ENCODE assay signal across 8 cellular contexts in the genomic region with DNA sequence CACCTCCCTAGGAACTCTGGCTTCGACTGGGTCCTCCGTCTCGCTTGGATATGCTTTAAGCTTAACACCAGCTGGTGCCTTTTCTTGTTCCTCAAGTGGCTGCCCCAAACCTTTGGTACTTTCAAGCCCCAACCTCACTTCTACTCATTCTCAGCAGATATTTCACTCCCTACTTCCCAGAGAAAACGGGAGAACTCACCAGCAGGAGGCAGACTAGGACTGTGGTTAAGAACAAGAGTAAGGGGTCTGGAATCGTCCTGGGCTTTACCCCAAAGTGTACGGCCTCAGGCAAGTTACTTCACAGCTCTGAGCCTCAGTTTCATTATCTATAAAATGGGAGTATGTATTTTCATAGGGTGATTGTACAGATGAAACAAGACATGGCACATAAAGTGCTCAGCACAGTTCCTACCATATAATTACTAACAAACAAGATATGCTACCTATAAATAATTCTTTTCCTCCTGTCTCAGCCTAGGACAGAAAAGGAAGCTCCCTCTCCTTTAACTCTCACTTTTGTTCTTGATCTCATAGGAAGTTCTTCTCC. TPM values are rescaled to one million over a fixed set of nuclear protein-coding genes. Genes with fewer than 3 reads are reported as not detected.
DNase-seq lines count a peak whose midpoint lies in the region; ATAC-seq and TF ChIP-seq lines count a peak whose summit lies in the region.

No MANE protein-coding gene starts in this region.

- no peak overlapping the region for H3K4me3 Mint-ChIP-seq in T-helper 17 cell
- H3K4me3 Mint-ChIP-seq in activated CD4-positive, alpha-beta memory T cell treated with anti-CD3 and anti-CD28 coated beads for 36 hours: no peak overlapping the region
- no peak overlapping the region for H3K4me3 Mint-ChIP-seq in activated T-helper 1 cell treated with anti-CD3 and anti-CD28 coated beads, Interleukin-12 subunit alpha, Interleukin-12 subunit beta, Interleukin-2, Interleukin-4 antibody, amounts not matched to agents 30 ng/mL and 10 ng/mL and 1 ng/mL, durations not matched to agents 14 hours and 24 hours and 36 hours

- H3K4me3 ChIP-seq in A673 (ENCODE audit: low read depth, low read length, poor library complexity, severe bottlenecking) (no peak overlapping the region), SK-N-MC (no peak overlapping the region), cardiac muscle cell (no peak overlapping the region)

- H3K27me3 Mint-ChIP-seq in T-helper 17 cell: peaks cover 45% of the 10 kb centered on the region
- H3K27me3 Mint-ChIP-seq in activated CD4-positive, alpha-beta memory T cell treated with anti-CD3 and anti-CD28 coated beads for 36 hours: peaks cover 32% of the 10 kb centered on the region
- H3K27me3 Mint-ChIP-seq in activated T-helper 1 cell treated with anti-CD3 and anti-CD28 coated beads, Interleukin-12 subunit alpha, Interleukin-12 subunit beta, Interleukin-2, Interleukin-4 antibody, amounts not matched to agents 30 ng/mL and 10 ng/mL and 1 ng/mL, durations not matched to agents 14 hours and 24 hours and 36 hours (ENCODE audit: insufficient read depth): peaks cover 23% of the 10 kb centered on the region

- peaks cover 2% of the 10 kb centered on the region for H3K36me3 Mint-ChIP-seq in T-helper 17 cell (ENCODE audit: low read depth)
- H3K36me3 Mint-ChIP-seq in activated CD4-positive, alpha-beta memory T cell treated with anti-CD3 and anti-CD28 coated beads for 36 hours: no peaks in the 10 kb centered on the region
- no peaks in the 10 kb centered on the region for H3K36me3 Mint-ChIP-seq in activated T-helper 1 cell treated with anti-CD3 and anti-CD28 coated beads, Interleukin-12 subunit alpha, Interleukin-12 subunit beta, Interleukin-2, Interleukin-4 antibody, amounts not matched to agents 30 ng/mL and 10 ng/mL and 1 ng/mL, durations not matched to agents 14 hours and 24 hours and 36 hours (ENCODE audit: low read depth)

- in situ Hi-C loops in GM13977 (cut with MboI; ENCODE audit: low pct_unique_long_range_greater_than_20kb, low sequenced_read_pairs, unreplicated experiment): no loop called here

- no peak overlapping the region for H3K9ac ChIP-seq in SK-N-MC (ENCODE audit: insufficient read length)

- peaks cover 8% of the 10 kb centered on the region for H3K9me3 ChIP-seq in A673 (ENCODE audit: low read depth, low read length, poor library complexity, severe bottlenecking)
- no peaks in the 10 kb centered on the region for H3K9me3 ChIP-seq in SK-N-MC (ENCODE audit: low read depth, low read length)
- no peaks in the 10 kb centered on the region for H3K9me3 ChIP-seq in cardiac muscle cell (ENCODE audit: low read depth)
- H3K9me3 ChIP-seq in T-helper 17 cell (ENCODE audit: control insufficient read depth, low read length, poor library complexity, severe bottlenecking): no peaks in the 10 kb centered on the region

- POLR2A ChIA-PET in A673 (lab: Charles Lee; ENCODE audit: low non-redundant PET): no interaction called here
- POLR2A ChIA-PET in activated CD4-positive, alpha-beta memory T cell treated with anti-CD3 and anti-CD28 coated beads for 36 hours (lab: Charles Lee): no interaction called here

- no peak overlapping the region for H3K27ac ChIP-seq in A673 (ENCODE audit: low read depth, low read length, poor library complexity, severe bottlenecking)
- H3K27ac ChIP-seq in SK-N-MC: no peak overlapping the region
- no peak overlapping the region for H3K27ac ChIP-seq in cardiac muscle cell

- H3K27ac Mint-ChIP-seq in T-helper 17 cell: no peak overlapping the region
- H3K27ac Mint-ChIP-seq in activated CD4-positive, alpha-beta memory T cell treated with anti-CD3 and anti-CD28 coated beads for 36 hours: no peak overlapping the region
- H3K27ac Mint-ChIP-seq in activated T-helper 1 cell treated with anti-CD3 and anti-CD28 coated beads, Interleukin-12 subunit alpha, Interleukin-12 subunit beta, Interleukin-2, Interleukin-4 antibody, amounts not matched to agents 30 ng/mL and 10 ng/mL and 1 ng/mL, durations not matched to agents 14 hours and 24 hours and 36 hours: no peak overlapping the region

- no peaks in the 10 kb centered on the region for H3K4me1 Mint-ChIP-seq in T-helper 17 cell
- no peaks in the 10 kb centered on the region for H3K4me1 Mint-ChIP-seq in activated CD4-positive, alpha-beta memory T cell treated with anti-CD3 and anti-CD28 coated beads for 36 hours (ENCODE audit: low read depth)
- H3K4me1 Mint-ChIP-seq in activated T-helper 1 cell treated with anti-CD3 and anti-CD28 coated beads, Interleukin-12 subunit alpha, Interleukin-12 subunit beta, Interleukin-2, Interleukin-4 antibody, amounts not matched to agents 30 ng/mL and 10 ng/mL and 1 ng/mL, durations not matched to agents 14 hours and 24 hours and 36 hours (ENCODE audit: low read depth): no peaks in the 10 kb centered on the region

- H3K36me3 ChIP-seq in A673 (ENCODE audit: insufficient read depth, low read length, poor library complexity, severe bottlenecking) (no peaks in the 10 kb centered on the region), SK-N-MC (ENCODE audit: insufficient read depth, low read length) (no peaks in the 10 kb centered on the region), cardiac muscle cell (no peaks in the 10 kb centered on the region)

- CTCF ChIA-PET in A673 (lab: Charles Lee): interaction anchor here (0.6 to 1.8 kb wide), 11 partner anchors 29 to 779 kb away, joined by 3 to 27 read pairs (median 7); no protein-coding TSS in a partner anchor
- CTCF ChIA-PET in activated CD4-positive, alpha-beta memory T cell treated with anti-CD3 and anti-CD28 coated beads for 36 hours (lab: Charles Lee): interaction anchor here (0.6 to 2.0 kb wide), 7 partner anchors 9 to 902 kb away, joined by 3 to 7 read pairs (median 3); no protein-coding TSS in a partner anchor

- H3K4me1 ChIP-seq in A673 (ENCODE audit: insufficient read depth, low read length, poor library complexity, severe bottlenecking) (no peaks in the 10 kb centered on the region), cardiac muscle cell (ENCODE audit: low read depth) (no peaks in the 10 kb centered on the region)

- H3K9me3 Mint-ChIP-seq in activated CD4-positive, alpha-beta memory T cell treated with anti-CD3 and anti-CD28 coated beads for 36 hours: peaks cover 8% of the 10 kb centered on the region
- peaks cover 6% of the 10 kb centered on the region for H3K9me3 Mint-ChIP-seq in activated T-helper 1 cell treated with anti-CD3 and anti-CD28 coated beads, Interleukin-12 subunit alpha, Interleukin-12 subunit beta, Interleukin-2, Interleukin-4 antibody, amounts not matched to agents 30 ng/mL and 10 ng/mL and 1 ng/mL, durations not matched to agents 14 hours and 24 hours and 36 hours

- intact Hi-C loops in A673 (cut with micrococcal nuclease; ENCODE audit: unreplicated experiment): loop anchor here (1.0 to 10.0 kb wide), 6 partner anchors 129 to 990 kb away; no protein-coding TSS in a partner anchor
- intact Hi-C loops in activated CD4-positive, alpha-beta memory T cell treated with anti-CD3 and anti-CD28 coated beads for 36 hours (cut with micrococcal nuclease): loop anchor here (2.0 to 10.0 kb wide), 3 partner anchors 489 to 903 kb away; no protein-coding TSS in a partner anchor
- intact Hi-C loops in activated T-helper 1 cell treated with anti-CD3 and anti-CD28 coated beads, Interleukin-12 subunit alpha, Interleukin-12 subunit beta, Interleukin-2, Interleukin-4 antibody, amounts not matched to agents 30 ng/mL and 10 ng/mL and 1 ng/mL, durations not matched to agents 14 hours and 24 hours and 36 hours (cut with micrococcal nuclease): loop anchor here (5.0 to 10.0 kb wide), 2 partner anchors 493 to 780 kb away; no protein-coding TSS in a partner anchor

- peak; percentile 87 for DNase-seq in A673 (ENCODE audit: low spot score)
- DNase-seq in GM13977 (ENCODE audit: low spot score): no peak
- DNase-seq in SK-N-MC (ENCODE audit: low read depth, low spot score): peak; percentile 14
- DNase-seq in cardiac muscle cell (ENCODE audit: low read depth in 1 of 2, low spot score in 1 of 2): peak; percentile 62 to 81
- no peak for DNase-seq in T-helper 17 cell
- DNase-seq in activated CD8-positive, alpha-beta memory T cell treated with anti-CD3 and anti-CD28 coated beads, Interleukin-2, amount 50 U/mL, for 48 hours: no peak
- DNase-seq in activated CD4-positive, alpha-beta memory T cell treated with anti-CD3 and anti-CD28 coated beads for 36 hours: no peak
- no peak for DNase-seq in activated T-helper 1 cell treated with anti-CD3 and anti-CD28 coated beads, Interleukin-12 subunit alpha, Interleukin-12 subunit beta, Interleukin-2, Interleukin-4 antibody, amounts not matched to agents 30 ng/mL and 10 ng/mL and 1 ng/mL, durations not matched to agents 14 hours and 24 hours and 36 hours (ENCODE audit: low spot score)

- H3K27me3 ChIP-seq in A673 (replicated peaks; ENCODE audit: insufficient read depth, low read depth, low read length, poor library complexity): peaks cover 31% of the 10 kb centered on the region
- peaks cover 5% of the 10 kb centered on the region for H3K27me3 ChIP-seq in cardiac muscle cell

- no peak for ATAC-seq in T-helper 17 cell

- peak; percentile 98 for TF ChIP-seq CTCF in A673 (conservative IDR thresholded peaks at IDR 0.05; ENCODE audit: low read depth, low read length)
- peak; percentile 46 for TF ChIP-seq CTCF in GM13977 (IDR thresholded peaks at IDR 0.05; ENCODE audit: extremely low read depth, insufficient read depth, missing control alignments)
- peak; percentile 66 for TF ChIP-seq CTCF in cardiac muscle cell (IDR thresholded peaks at IDR 0.05; ENCODE audit: low read depth, low read length)

- BruUV-seq in A673 (replicated peaks; lab: Mats Ljungman, UMichigan): no TSS peak

RNA-seq across cellular contexts. Expression of a gene that starts 37.8 kb away (rescaled TPM):
- total RNA-seq in A673 (2021): 0.39 and 0.62 TPM in 2 replicates
- total RNA-seq in cardiac muscle cell: 0.35 and 0.77 TPM in 2 replicates
- 0.15 TPM in 1 of 2 replicates, not detected in the other for polyA plus RNA-seq in cardiac muscle cell
- not detected for total RNA-seq in T-helper 17 cell
- total RNA-seq in activated CD4-positive, alpha-beta memory T cell treated with anti-CD3 and anti-CD28 coated beads for 36 hours: not detected
- total RNA-seq in activated T-helper 1 cell treated with anti-CD3 and anti-CD28 coated beads, Interleukin-12 subunit alpha, Interleukin-12 subunit beta, Interleukin-2, Interleukin-4 antibody, amounts not matched to agents 30 ng/mL and 10 ng/mL and 1 ng/mL, durations not matched to agents 14 hours and 24 hours and 36 hours: not detected in 2 replicates

Comparison
In these comparisons a context has a peak if more than half of its experiments do, and no peak if none do; other contexts are left out.
1. DNase-seq: peak in A673 (single experiment), SK-N-MC (single experiment) and cardiac muscle cell (2 of 2); none in GM13977 (single experiment), T-helper 17 cell (0 of 3), activated CD8-positive, alpha-beta memory T cell treated with anti-CD3 and anti-CD28 coated beads, Interleukin-2, amount 50 U/mL, for 48 hours (single experiment), activated CD4-positive, alpha-beta memory T cell treated with anti-CD3 and anti-CD28 coated beads for 36 hours (single experiment) and activated T-helper 1 cell treated with anti-CD3 and anti-CD28 coated beads, Interleukin-12 subunit alpha, Interleukin-12 subunit beta, Interleukin-2, Interleukin-4 antibody, amounts not matched to agents 30 ng/mL and 10 ng/mL and 1 ng/mL, durations not matched to agents 14 hours and 24 hours and 36 hours (single experiment).
2. CTCF ChIP-seq: peak in every context shown above with its lines; median percentile 98 in A673; 66 in cardiac muscle cell; 46 in GM13977.